Comparison of ENCODE assay signal across 11 cellular contexts in the genomic region with DNA sequence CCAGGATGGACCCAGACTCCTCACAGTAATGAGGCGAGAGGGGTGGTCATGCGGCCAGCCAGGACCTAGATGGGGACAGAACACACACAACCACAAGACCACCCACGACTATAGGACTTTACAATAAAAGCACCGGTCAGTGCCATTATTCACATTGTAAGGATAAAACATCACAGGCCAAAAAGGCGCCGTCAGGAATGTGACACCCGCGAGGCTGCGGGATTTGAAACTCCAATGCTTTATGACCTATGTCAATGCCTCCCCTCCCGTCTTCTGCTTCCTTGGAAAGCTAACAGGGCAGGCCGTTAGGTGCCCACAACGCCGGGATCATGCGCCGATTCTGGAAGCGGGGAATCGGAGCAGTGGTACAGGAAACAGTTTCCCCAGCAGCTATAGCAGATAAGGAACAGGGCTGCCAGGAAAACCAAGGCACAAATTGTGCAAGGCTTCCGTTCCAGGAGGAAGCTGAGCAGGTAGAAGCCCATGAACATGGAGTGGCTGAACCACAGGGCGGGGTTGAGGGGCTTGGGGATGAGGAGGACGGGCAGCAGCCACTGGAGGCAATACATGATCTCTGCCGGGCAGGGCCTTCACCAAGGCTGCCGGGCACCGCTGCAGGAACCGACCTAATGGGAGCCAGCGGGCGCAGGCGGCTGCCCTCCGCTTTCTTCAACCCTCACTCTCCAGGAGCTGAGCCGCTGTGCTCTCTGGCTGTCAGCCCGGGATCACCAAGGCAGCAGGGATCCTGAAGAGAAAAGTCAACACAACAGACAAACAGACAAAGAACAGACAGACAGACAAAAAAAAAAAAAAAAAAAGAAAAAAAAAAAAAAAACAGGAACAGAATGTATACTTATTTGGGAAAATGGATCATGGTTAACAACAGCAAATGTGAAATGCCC. TPM values are rescaled to one million over a fixed set of nuclear protein-coding genes. Genes with fewer than 3 reads are reported as not detected.
DNase-seq lines count a peak whose midpoint lies in the region; ATAC-seq and TF ChIP-seq lines count a peak whose summit lies in the region.
"Had no signal": no experiment of that assay in that cellular context is flagged by ENCODE, and none has a peak within 500 bp of the region (broad histone marks: within the 10 kb centered on the region; RNA-seq: fewer than 3 reads in every experiment).

No MANE protein-coding gene starts in this region.

- H3K4me3 ChIP-seq in astrocyte of the spinal cord (ENCODE audit: low read depth, low read length) (no peak overlapping the region), lower lobe of right lung (no peak overlapping the region)
- H3K4me3 ChIP-seq: A549, thoracic aorta had no signal

- no peak overlapping the region for H3K27ac Mint-ChIP-seq in type B pancreatic cell
- H3K27ac Mint-ChIP-seq in CD14-positive monocyte: peak overlapping the region in 1 of 7 donors; percentile 66

- H3K9me3 Mint-ChIP-seq in type B pancreatic cell (no peaks in the 10 kb centered on the region), CD14-positive monocyte (peaks cover 0 to 20% (median 14%) of the 10 kb centered on the region in 7 donors)

- TF ChIP-seq CTCF in astrocyte of the spinal cord (IDR thresholded peaks at IDR 0.05; ENCODE audit: low read depth, low read length): no peak
- TF ChIP-seq CTCF in lower lobe of right lung (IDR thresholded peaks at IDR 0.05): no peak
- no peak for TF ChIP-seq CTCF in type B pancreatic cell (conservative IDR thresholded peaks at IDR 0.05)
- TF ChIP-seq CTCF in CD14-positive monocyte (IDR thresholded peaks at IDR 0.05): no peak

- H3K27ac ChIP-seq in lower lobe of right lung: peak overlapping the region; percentile 14
- H3K27ac ChIP-seq: A549, thoracic aorta had no signal

- in situ Hi-C loops in astrocyte of the spinal cord (cut with HindIII; ENCODE audit: low sequenced_read_pairs): no loop called here

- H3K27me3 Mint-ChIP-seq in type B pancreatic cell: no peaks in the 10 kb centered on the region
- peaks cover 18 to 34% (median 25%) of the 10 kb centered on the region in 3 donors for H3K27me3 Mint-ChIP-seq in CD14-positive monocyte (ENCODE audit: low read depth in 3 of 3)

- H3K4me3 Mint-ChIP-seq in type B pancreatic cell (peak overlapping the region; percentile 20), CD14-positive monocyte (no peak overlapping the region)

- intact Hi-C loops in lower lobe of right lung (cut with DNase I): no loop called here
- intact Hi-C loops in CD14-positive monocyte (cut with micrococcal nuclease): no loop called here

- peak; percentile 46 for DNase-seq in NCI-H510A treated with DMSO at 0.1 percent for 48 hours (lab: John Stamatoyannopoulos, UW)
- DNase-seq in NCI-H510A (lab: John Stamatoyannopoulos, UW): no peak
- DNase-seq in astrocyte of the spinal cord (ENCODE audit: low read depth, low spot score): peak; percentile 64
- DNase-seq in lower lobe of right lung: peak; percentile 60
- DNase-seq in type B pancreatic cell (ENCODE audit: extremely low spot score, unreplicated experiment): no peak
- DNase-seq in CD14-positive monocyte (ENCODE audit: low spot score): no peak

- peaks cover 62% of the 10 kb centered on the region for H3K4me1 ChIP-seq in lower lobe of right lung

- no peaks in the 10 kb centered on the region for H3K27me3 ChIP-seq in lower lobe of right lung (ENCODE audit: low read depth)
- H3K27me3 ChIP-seq: dorsolateral prefrontal cortex had no signal

- ATAC-seq in lower lobe of right lung: peak; percentile 47 to 51
- no peak for ATAC-seq in HG03025 (IDR thresholded peaks at IDR 0.05; ENCODE audit: low FRiP score, unreplicated experiment)
- ATAC-seq in HG03378 (IDR thresholded peaks at IDR 0.05; ENCODE audit: unreplicated experiment): no peak

- H3K36me3 Mint-ChIP-seq in type B pancreatic cell (peaks cover 42% of the 10 kb centered on the region), CD14-positive monocyte (peaks cover 73 to 81% of the 10 kb centered on the region in 2 donors)

- H3K9me3 ChIP-seq in lower lobe of right lung: no peaks in the 10 kb centered on the region
- H3K9me3 ChIP-seq: A549, thoracic aorta had no signal

- H3K36me3 ChIP-seq in lower lobe of right lung: peaks cover 35% of the 10 kb centered on the region

- H3K4me1 Mint-ChIP-seq in type B pancreatic cell (ENCODE audit: unreplicated experiment) (peaks cover 57% of the 10 kb centered on the region), CD14-positive monocyte (peaks cover 25% of the 10 kb centered on the region)

RNA-seq across cellular contexts. Expression of gene NNAT, which starts 2.2 kb away (rescaled TPM):
- total RNA-seq in lower lobe of right lung (0.83 TPM), type B pancreatic cell (ENCODE audit: low replicate concordance) (19.2 and 114 TPM in 2 replicates)
- not detected for polyA plus RNA-seq in CD14-positive monocyte
- polyA plus RNA-seq: A549 had no signal

RNA-seq across cellular contexts. Expression of gene BLCAP, which starts 8.8 kb away (rescaled TPM):
- total RNA-seq in lower lobe of right lung: 66.8 TPM
- 75.7 and 79.7 TPM in 2 replicates for total RNA-seq in type B pancreatic cell (ENCODE audit: low replicate concordance)
- polyA plus RNA-seq in CD14-positive monocyte: 10 to 100 TPM; 53.3 to 54.5 TPM

Comparison
In these comparisons a context has a peak if more than half of its experiments do, and no peak if none do; other contexts are left out.
1. DNase-seq: peak in NCI-H510A treated with DMSO at 0.1 percent for 48 hours (single experiment), astrocyte of the spinal cord (single experiment) and lower lobe of right lung (single experiment); none in NCI-H510A (single experiment), type B pancreatic cell (single experiment) and CD14-positive monocyte (single experiment).
2. ATAC-seq: peak in lower lobe of right lung (2 of 2); none in HG03025 (single experiment) and HG03378 (single experiment).
3. RNA of gene NNAT, which starts 2.2 kb away (total RNA-seq): 19.2 to 114 TPM in type B pancreatic cell; 0.83 TPM in lower lobe of right lung (single experiment); every median in the first group is over 10 times any median in the second.